ENCODE assay signal across 1 cellular context in genomic region chr10:119208553-119208940, GRCh38.
TF ChIP-seq lines count a peak whose summit lies in the region.

No MANE protein-coding gene starts in this region.

TF ChIP-seq in WTC11, 78 proteins besides CTCF, POLR2A, EP300 and RAD21 (continued from another document):
- TF ChIP-seq ZNF416 (CRISPR knock-in tag; IDR thresholded peaks at IDR 0.05), result no peak
- no peak for TF ChIP-seq SMAD3 (CRISPR knock-in tag; IDR thresholded peaks at IDR 0.05; ENCODE audit: borderline replicate concordance)
- no peak for TF ChIP-seq IRF1 (CRISPR knock-in tag; IDR thresholded peaks at IDR 0.05)
